In genomic region chr9:32490601-32491000, GRCh38 we compare ENCODE assay signal across 26 cellular contexts.
"Had no signal": no experiment of that assay in that cellular context is flagged by ENCODE, and none has a peak within 500 bp of the region (broad histone marks: within the 10 kb centered on the region; RNA-seq: fewer than 3 reads in every experiment).

No MANE protein-coding gene starts in this region.

- H3K9me3 Mint-ChIP-seq: activated B cell treated with CpG ODN at 0.5 μM for 24 hours; activated naive CD4-positive, alpha-beta T cell treated with anti-CD3 and anti-CD28 coated beads for 36 hours; activated T-cell treated with anti-CD3 and anti-CD28 coated beads, Interleukin-2, amount 50 U/mL, for 72 hours; naive thymus-derived CD8-positive, alpha-beta T cell; neural crest cell had no signal

- H3K27ac Mint-ChIP-seq: activated B cell treated with CpG ODN at 0.5 μM for 24 hours; activated naive CD4-positive, alpha-beta T cell treated with anti-CD3 and anti-CD28 coated beads for 36 hours; activated T-cell treated with anti-CD3 and anti-CD28 coated beads, Interleukin-2, amount 50 U/mL, for 72 hours had no signal

- H3K9me3 ChIP-seq: esophagus squamous epithelium, heart right ventricle, left lung, lower lobe of right lung, spleen, suprapubic skin, tibial nerve had no signal

- H3K4me3 Mint-ChIP-seq: activated B cell treated with CpG ODN at 0.5 μM for 24 hours; activated naive CD4-positive, alpha-beta T cell treated with anti-CD3 and anti-CD28 coated beads for 36 hours; activated T-cell treated with anti-CD3 and anti-CD28 coated beads, Interleukin-2, amount 50 U/mL, for 72 hours; naive thymus-derived CD8-positive, alpha-beta T cell; neural crest cell had no signal

- H3K4me1 ChIP-seq: esophagus squamous epithelium, heart right ventricle, left lung, lower lobe of right lung, parathyroid adenoma, spleen, suprapubic skin, tibial nerve had no signal

- ATAC-seq: activated T-cell treated with anti-CD3 and anti-CD28 coated beads, Interleukin-2, amount 50 U/mL, for 72 hours; heart right ventricle; left lung; lower lobe of right lung; naive thymus-derived CD8-positive, alpha-beta T cell; right cardiac atrium had no signal

- H3K4me1 Mint-ChIP-seq: activated B cell treated with CpG ODN at 0.5 μM for 24 hours; naive thymus-derived CD8-positive, alpha-beta T cell had no signal

- H3K4me3 ChIP-seq: esophagus squamous epithelium, heart right ventricle, left lung, lower lobe of right lung, spleen, suprapubic skin, tibial nerve had no signal

- H3K27me3 Mint-ChIP-seq: activated B cell treated with CpG ODN at 0.5 μM for 24 hours; naive thymus-derived CD8-positive, alpha-beta T cell had no signal

- H3K27me3 ChIP-seq: esophagus squamous epithelium, heart right ventricle, left lung, spleen, suprapubic skin, tibial nerve had no signal

- H3K27ac ChIP-seq: epithelial cell of prostate, esophagus squamous epithelium, heart right ventricle, left lung, lower lobe of right lung, parathyroid adenoma, spleen, suprapubic skin, tibial nerve had no signal

- H3K9ac ChIP-seq: parathyroid adenoma had no signal

- DNase-seq: activated B cell treated with CpG ODN at 0.5 μM for 24 hours; activated CD4-positive, alpha-beta T cell treated with anti-CD3 and anti-CD28 coated beads, Interleukin-2, amount 50 U/mL, for 4 hours; activated effector memory CD4-positive, alpha-beta T cell treated with anti-CD3 and anti-CD28 coated beads, Interleukin-2, amount 50 U/mL, for 16 hours; activated naive CD4-positive, alpha-beta T cell treated with anti-CD3 and anti-CD28 coated beads for 36 hours; activated T-cell treated with anti-CD3 and anti-CD28 coated beads for 4 hours; activated T-cell treated with anti-CD3 and anti-CD28 coated beads, Interleukin-2, amount 50 U/mL, for 72 hours; amygdala; dermis blood vessel endothelial cell; effector CD4-positive, alpha-beta T cell; esophagus squamous epithelium; foreskin melanocyte; heart right ventricle; left lung; lower lobe of right lung; mesenchymal stem cell; naive thymus-derived CD8-positive, alpha-beta T cell; occipital lobe; right cardiac atrium; spleen; stimulated activated naive CD4-positive, alpha-beta T cell; T-helper 9 cell had no signal
